In genomic region chr20:60935971-60936370, GRCh38 we compare ENCODE assay signal across 19 cellular contexts.
"Had no signal": no experiment of that assay in that cellular context is flagged by ENCODE, and none has a peak within 500 bp of the region (broad histone marks: within the 10 kb centered on the region; RNA-seq: fewer than 3 reads in every experiment).

No MANE protein-coding gene starts in this region.

- H3K36me3 Mint-ChIP-seq: naive thymus-derived CD8-positive, alpha-beta T cell; stimulated activated naive B cell treated with anti-CD40 and anti-IgM and Interleukin-4, amounts not matched to agents 10 μg/mL and 1 μg/mL and 100 μg/mL, for 72 hours had no signal

- H3K9me3 Mint-ChIP-seq: activated CD4-positive, alpha-beta T cell treated with anti-CD3 and anti-CD28 coated beads, Interleukin-2, amount 10 ng/mL, durations not matched to agents 24 days and 14 days; activated CD8-positive, alpha-beta T cell treated with anti-CD3 and anti-CD28 coated beads for 36 hours; activated naive CD4-positive, alpha-beta T cell treated with anti-CD3 and anti-CD28 coated beads for 36 hours; activated T-cell treated with anti-CD3 and anti-CD28 coated beads, Interleukin-2, amount 50 U/mL, for 24 hours; stimulated activated naive B cell treated with anti-CD40 and anti-IgM and Interleukin-4, amounts not matched to agents 10 μg/mL and 1 μg/mL and 100 μg/mL, for 72 hours had no signal

- ATAC-seq: activated CD8-positive, alpha-beta T cell treated with anti-CD3 and anti-CD28 coated beads for 36 hours; gastroesophageal sphincter; heart left ventricle; left lung; mucosa of descending colon; naive thymus-derived CD8-positive, alpha-beta T cell; right lobe of liver; stimulated activated naive B cell treated with anti-CD40 and anti-IgM and Interleukin-4, amounts not matched to agents 10 μg/mL and 1 μg/mL and 100 μg/mL, for 72 hours had no signal

- H3K4me3 Mint-ChIP-seq: activated CD4-positive, alpha-beta T cell treated with anti-CD3 and anti-CD28 coated beads, Interleukin-2, amount 10 ng/mL, durations not matched to agents 24 days and 14 days; activated CD8-positive, alpha-beta T cell treated with anti-CD3 and anti-CD28 coated beads for 36 hours; activated naive CD4-positive, alpha-beta T cell treated with anti-CD3 and anti-CD28 coated beads for 36 hours; activated T-cell treated with anti-CD3 and anti-CD28 coated beads, Interleukin-2, amount 50 U/mL, for 24 hours; naive thymus-derived CD8-positive, alpha-beta T cell; stimulated activated naive B cell treated with anti-CD40 and anti-IgM and Interleukin-4, amounts not matched to agents 10 μg/mL and 1 μg/mL and 100 μg/mL, for 72 hours had no signal

- H3K27me3 ChIP-seq: brain microvascular endothelial cell, colonic mucosa, gastroesophageal sphincter, left lung, ovary, right lobe of liver, spleen had no signal

- H3K27ac ChIP-seq: brain microvascular endothelial cell, colonic mucosa, gastroesophageal sphincter, heart left ventricle, left lung, ovary, right lobe of liver, spleen, thoracic aorta had no signal

- H3K36me3 ChIP-seq: brain microvascular endothelial cell, colonic mucosa, gastroesophageal sphincter, heart left ventricle, left lung, ovary, right lobe of liver, spleen, thoracic aorta had no signal

- DNase-seq: activated CD4-positive, alpha-beta T cell treated with anti-CD3 and anti-CD28 coated beads, Interleukin-2, amount 10 ng/mL, durations not matched to agents 24 days and 14 days; activated CD8-positive, alpha-beta T cell treated with anti-CD3 and anti-CD28 coated beads for 36 hours; activated naive CD4-positive, alpha-beta T cell treated with anti-CD3 and anti-CD28 coated beads for 36 hours; activated T-cell treated with anti-CD3 and anti-CD28 coated beads, Interleukin-2, amount 50 U/mL, for 24 hours; brain microvascular endothelial cell; central memory CD4-positive, alpha-beta T cell; colonic mucosa; heart left ventricle; left lung; mucosa of descending colon; naive thymus-derived CD8-positive, alpha-beta T cell; ovary; right lobe of liver; spleen; stimulated activated CD4-positive, alpha-beta T cell treated with anti-CD3 and anti-CD28 coated beads, Interleukin-4, amount 100 ng/mL, for 4 hours; stimulated activated naive B cell treated with anti-CD40 and anti-IgM and Interleukin-4, amounts not matched to agents 10 μg/mL and 1 μg/mL and 100 μg/mL, for 72 hours; T1000 had no signal

- H3K27ac Mint-ChIP-seq: activated CD4-positive, alpha-beta T cell treated with anti-CD3 and anti-CD28 coated beads, Interleukin-2, amount 10 ng/mL, durations not matched to agents 24 days and 14 days; activated CD8-positive, alpha-beta T cell treated with anti-CD3 and anti-CD28 coated beads for 36 hours; activated naive CD4-positive, alpha-beta T cell treated with anti-CD3 and anti-CD28 coated beads for 36 hours; activated T-cell treated with anti-CD3 and anti-CD28 coated beads, Interleukin-2, amount 50 U/mL, for 24 hours; naive thymus-derived CD8-positive, alpha-beta T cell; stimulated activated naive B cell treated with anti-CD40 and anti-IgM and Interleukin-4, amounts not matched to agents 10 μg/mL and 1 μg/mL and 100 μg/mL, for 72 hours had no signal

- H3K4me1 Mint-ChIP-seq: activated CD4-positive, alpha-beta T cell treated with anti-CD3 and anti-CD28 coated beads, Interleukin-2, amount 10 ng/mL, durations not matched to agents 24 days and 14 days; stimulated activated naive B cell treated with anti-CD40 and anti-IgM and Interleukin-4, amounts not matched to agents 10 μg/mL and 1 μg/mL and 100 μg/mL, for 72 hours had no signal

- H3K9me3 ChIP-seq: colonic mucosa, gastroesophageal sphincter, heart left ventricle, left lung, ovary, right lobe of liver, spleen, thoracic aorta had no signal

- H3K4me3 ChIP-seq: colonic mucosa, gastroesophageal sphincter, heart left ventricle, left lung, mucosa of descending colon, ovary, right lobe of liver, spleen, thoracic aorta had no signal

- H3K4me1 ChIP-seq: colonic mucosa, heart left ventricle, left lung, right lobe of liver, spleen had no signal

- H3K27me3 Mint-ChIP-seq: activated CD4-positive, alpha-beta T cell treated with anti-CD3 and anti-CD28 coated beads, Interleukin-2, amount 10 ng/mL, durations not matched to agents 24 days and 14 days; activated CD8-positive, alpha-beta T cell treated with anti-CD3 and anti-CD28 coated beads for 36 hours had no signal
